23 cellular contexts compared by ENCODE assay signal in genomic region chr6:126252154-126252553, GRCh38.
DNase-seq lines count a peak whose midpoint lies in the region; ATAC-seq and TF ChIP-seq lines count a peak whose summit lies in the region.
"Had no signal": no experiment of that assay in that cellular context is flagged by ENCODE, and none has a peak within 500 bp of the region (broad histone marks: within the 10 kb centered on the region; RNA-seq: fewer than 3 reads in every experiment).

No MANE protein-coding gene starts in this region.

- no peaks in the 10 kb centered on the region for H3K36me3 Mint-ChIP-seq in HFFc6 (ENCODE audit: low read depth)

- H3K4me3 ChIP-seq in A673 (ENCODE audit: low read depth, low read length, poor library complexity, severe bottlenecking) (no peak overlapping the region), epithelial cell of esophagus (ENCODE audit: low read length) (no peak overlapping the region)
- H3K4me3 ChIP-seq: dorsolateral prefrontal cortex, esophagus muscularis mucosa, SJCRH30, stomach, upper lobe of left lung had no signal

- no peak overlapping the region for H3K27ac Mint-ChIP-seq in HFFc6
- H3K27ac Mint-ChIP-seq: activated T-helper 2 cell treated with anti-CD3 and anti-CD28 coated beads, Interferon-gamma antibody, Interleukin-2, Interleukin-4, amounts not matched to agents 10 μg/mL and 5 μg/mL and 100 μg/mL, durations not matched to agents 14 hours and 24 hours and 36 hours; CD4-positive, CD25-positive, alpha-beta regulatory T cell had no signal

- 0 out of 2 replicates have a peak, but pooled peaks cover 2% of the 10 kb centered on the region for H3K27me3 Mint-ChIP-seq in HFFc6 (ENCODE audit: insufficient read depth)
- H3K27me3 Mint-ChIP-seq: CD4-positive, CD25-positive, alpha-beta regulatory T cell had no signal

- TF ChIP-seq CTCF in A673 (conservative IDR thresholded peaks at IDR 0.05; ENCODE audit: low read depth, low read length) = 0 out of 2 replicates have a peak, but pooled peaks have one; percentile 32
- TF ChIP-seq CTCF in epithelial cell of esophagus (IDR thresholded peaks at IDR 0.05; ENCODE audit: insufficient read depth, low read depth, low read length, missing control alignments) = peak; percentile 20
- no peak for TF ChIP-seq CTCF in HFFc6 (IDR thresholded peaks at IDR 0.05)

- H3K4me1 Mint-ChIP-seq in HFFc6 (ENCODE audit: low read depth) = no peaks in the 10 kb centered on the region
- H3K4me1 Mint-ChIP-seq: CD4-positive, CD25-positive, alpha-beta regulatory T cell had no signal

- no peaks in the 10 kb centered on the region for H3K27me3 ChIP-seq in A673 (replicated peaks; ENCODE audit: insufficient read depth, low read depth, low read length, poor library complexity)
- H3K27me3 ChIP-seq: dorsolateral prefrontal cortex, esophagus muscularis mucosa, SJCRH30, stomach, upper lobe of left lung had no signal

- no peak overlapping the region for H3K27ac ChIP-seq in A673 (ENCODE audit: low read depth, low read length, poor library complexity, severe bottlenecking)
- H3K27ac ChIP-seq: dorsolateral prefrontal cortex, esophagus muscularis mucosa, SJCRH30, stomach, upper lobe of left lung had no signal

- no peak overlapping the region for H3K4me3 Mint-ChIP-seq in HFFc6
- H3K4me3 Mint-ChIP-seq: CD4-positive, CD25-positive, alpha-beta regulatory T cell had no signal

- no TSS peak for BruUV-seq in A673 (replicated peaks; lab: Mats Ljungman, UMichigan)

- H3K9me3 ChIP-seq in A673 (ENCODE audit: low read depth, low read length, poor library complexity, severe bottlenecking) = no peaks in the 10 kb centered on the region
- H3K9me3 ChIP-seq: SJCRH30, upper lobe of left lung had no signal

- no peak for DNase-seq in A673 (ENCODE audit: low spot score)
- peak; percentile 37 for DNase-seq in NCI-H69 (lab: John Stamatoyannopoulos, UW)
- DNase-seq in epithelial cell of esophagus (ENCODE audit: low read depth) = no peak
- no peak for DNase-seq in cortex of kidney (lab: John Stamatoyannopoulos, UW)
- no peak for DNase-seq in effector CD8-positive, alpha-beta T cell (lab: John Stamatoyannopoulos, UW)
- no peak for DNase-seq in HFFc6
- DNase-seq: CD4-positive, CD25-positive, alpha-beta regulatory T cell; DMS153; dorsolateral prefrontal cortex; left ventricle myocardium superior; MM.1S; NCI-H2029; NCI-H510A treated with DMSO at 0.1 percent for 48 hours; right cardiac atrium; SJCRH30; stomach; T-helper 2 cell; upper lobe of left lung had no signal

- POLR2A ChIA-PET in A673 (lab: Charles Lee; ENCODE audit: low non-redundant PET) = no interaction called here

- H3K36me3 ChIP-seq in A673 (ENCODE audit: insufficient read depth, low read length, poor library complexity, severe bottlenecking) = no peaks in the 10 kb centered on the region
- H3K36me3 ChIP-seq: esophagus muscularis mucosa, SJCRH30, stomach, upper lobe of left lung had no signal

- intact Hi-C loops in A673 (cut with micrococcal nuclease; ENCODE audit: unreplicated experiment) = no loop called here

- CTCF ChIA-PET in A673 (lab: Charles Lee) = no interaction called here

- H3K9me3 Mint-ChIP-seq in HFFc6 = peaks cover 5% of the 10 kb centered on the region; the same call in 1 of the 2 replicates
- H3K9me3 Mint-ChIP-seq: activated T-helper 2 cell treated with anti-CD3 and anti-CD28 coated beads, Interferon-gamma antibody, Interleukin-2, Interleukin-4, amounts not matched to agents 10 μg/mL and 5 μg/mL and 100 μg/mL, durations not matched to agents 14 hours and 24 hours and 36 hours had no signal

- no peaks in the 10 kb centered on the region for H3K4me1 ChIP-seq in A673 (ENCODE audit: insufficient read depth, low read length, poor library complexity, severe bottlenecking)
- H3K4me1 ChIP-seq: esophagus muscularis mucosa, SJCRH30, stomach, upper lobe of left lung had no signal

- peak; percentile 49 for ATAC-seq in GM18867 (IDR thresholded peaks at IDR 0.05; ENCODE audit: unreplicated experiment)
- ATAC-seq in GM21723 (IDR thresholded peaks at IDR 0.05; ENCODE audit: unreplicated experiment) = no peak
- ATAC-seq: activated CD4-positive, CD25-positive, alpha-beta regulatory T cell treated with anti-CD3 and anti-CD28 coated beads, Interleukin-2, amount 50 U/mL, for 24 hours; left ventricle myocardium superior; right cardiac atrium had no signal
